Comparison of ENCODE assay signal across 9 cellular contexts in the genomic region with DNA sequence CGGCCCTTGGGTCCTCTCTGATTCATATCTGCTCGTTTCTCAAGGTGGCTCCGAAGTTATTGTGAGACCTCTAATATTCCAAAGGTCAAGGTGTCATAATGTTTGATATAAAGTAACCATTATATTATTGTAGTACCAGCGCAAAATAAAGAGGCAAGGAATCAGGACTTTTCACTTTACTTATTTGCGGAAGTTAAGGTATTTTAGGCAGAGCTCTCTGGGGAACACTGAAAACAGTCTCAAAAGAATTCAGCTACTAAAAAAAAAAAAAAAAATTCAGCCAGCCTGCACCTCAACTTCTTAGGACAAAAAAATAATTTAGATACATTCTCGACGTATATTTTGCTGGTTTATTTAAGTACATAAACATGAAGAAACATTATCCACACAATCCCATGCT. TPM values are rescaled to one million over a fixed set of nuclear protein-coding genes. Genes with fewer than 3 reads are reported as not detected.
DNase-seq lines count a peak whose midpoint lies in the region; TF ChIP-seq lines count a peak whose summit lies in the region.
"Had no signal": no experiment of that assay in that cellular context is flagged by ENCODE, and none has a peak within 500 bp of the region (broad histone marks: within the 10 kb centered on the region; RNA-seq: fewer than 3 reads in every experiment).

No MANE protein-coding gene starts in this region.

- H3K36me3 Mint-ChIP-seq in mesothelial cell of epicardium: peaks cover 2% of the 10 kb centered on the region

- no peaks in the 10 kb centered on the region for H3K27me3 ChIP-seq in ACC112 (ENCODE audit: insufficient read depth, low read length)
- H3K27me3 ChIP-seq in GM23248 (replicated peaks; ENCODE audit: insufficient read depth): no peaks in the 10 kb centered on the region
- no peaks in the 10 kb centered on the region for H3K27me3 ChIP-seq in ascending aorta
- H3K27me3 ChIP-seq in colonic mucosa: no peaks in the 10 kb centered on the region

- H3K9ac ChIP-seq in GM23248 (peak overlapping the region; percentile 97), colonic mucosa (ENCODE audit: low read depth in 2 of 2, low read length in 2 of 2) (peak overlapping the region in 1 of 2 donors; percentile 99)

- H3K4me3 Mint-ChIP-seq in mesothelial cell of epicardium: peak overlapping the region; percentile 98

- H3K36me3 ChIP-seq in ACC112 (ENCODE audit: insufficient read depth, low read length) (0 out of 2 replicates have a peak, but pooled peaks cover 11% of the 10 kb centered on the region), GM23248 (ENCODE audit: low read depth) (peaks cover 11% of the 10 kb centered on the region; the same call in 1 of the 2 replicates), ascending aorta (peaks cover 8 to 16% of the 10 kb centered on the region in 2 donors), colonic mucosa (peaks cover 7% of the 10 kb centered on the region)

- H3K9me3 ChIP-seq in GM23248 (ENCODE audit: low read depth): no peaks in the 10 kb centered on the region
- no peaks in the 10 kb centered on the region for H3K9me3 ChIP-seq in ascending aorta
- H3K9me3 ChIP-seq in colonic mucosa: no peaks in the 10 kb centered on the region

- intact Hi-C loops in ascending aorta (cut with DNase I) (no loop called here), colonic mucosa (cut with DNase I) (no loop called here)

- peak overlapping the region; percentile 99 for H3K4me2 ChIP-seq in GM23248 (ENCODE audit: unreplicated experiment)

- no peak for TF ChIP-seq CTCF in ascending aorta (IDR thresholded peaks at IDR 0.05)
- no peak for TF ChIP-seq CTCF in mesothelial cell of epicardium (IDR thresholded peaks at IDR 0.05; ENCODE audit: unreplicated experiment)
- TF ChIP-seq CTCF in colonic mucosa (IDR thresholded peaks at IDR 0.05): no peak

- H3K4me3 ChIP-seq in ACC112 (ENCODE audit: low read depth, low read length): peak overlapping the region; percentile 84
- peak overlapping the region; percentile 97 for H3K4me3 ChIP-seq in GM23248
- peak overlapping the region; percentile 55 to 78 for H3K4me3 ChIP-seq in ascending aorta
- no peak overlapping the region for H3K4me3 ChIP-seq in colonic mucosa

- no peaks in the 10 kb centered on the region for H3K9me2 ChIP-seq in GM23248 (ENCODE audit: insufficient read depth)

- H3K27ac ChIP-seq in ACC112 (ENCODE audit: low read depth, low read length) (peak overlapping the region; percentile 92; the same call in 1 of the 2 replicates), GM23248 (peak overlapping the region; percentile 92), ascending aorta (peak overlapping the region; percentile 91 to 96), colonic mucosa (no peak overlapping the region)

- H3K27ac Mint-ChIP-seq in mesothelial cell of epicardium: peak overlapping the region; percentile 100

- 40 to 49% methylated on average over 7 of the region's 7 CpGs for whole genome bisulfite sequencing in GM23248 (ENCODE audit: low coverage in 1 of 2, low lambda C conversion rate in 2 of 2, missing lambda C conversion rate in 2 of 2), 2 experiments

- H3K9me3 Mint-ChIP-seq in mesothelial cell of epicardium: no peaks in the 10 kb centered on the region

- no peak for DNase-seq in GM23248
- DNase-seq in ascending aorta (ENCODE audit: low spot score in 2 of 2): no peak
- no peak for DNase-seq in mesothelial cell of epicardium (ENCODE audit: low spot score in 2 of 2, unreplicated experiment in 2 of 2)
- DNase-seq in activated gamma-delta T cell (lab: John Stamatoyannopoulos, UW): no peak
- no peak for DNase-seq in OCI-M2 (lab: John Stamatoyannopoulos, UW; ENCODE audit: unreplicated experiment)
- no peak for DNase-seq in colonic mucosa
- DNase-seq in kidney glomerular epithelial cell (lab: John Stamatoyannopoulos, UW): no peak
- DNase-seq: NCI-H345 had no signal

- H3K27me3 Mint-ChIP-seq in mesothelial cell of epicardium (ENCODE audit: low read depth): no peaks in the 10 kb centered on the region

- H3K4me1 Mint-ChIP-seq in mesothelial cell of epicardium: peaks cover 58% of the 10 kb centered on the region

- H3K4me1 ChIP-seq in ACC112 (ENCODE audit: control insufficient read depth, insufficient read depth, low read length, unreplicated experiment): peaks cover 45% of the 10 kb centered on the region
- peaks cover 53% of the 10 kb centered on the region for H3K4me1 ChIP-seq in GM23248 (ENCODE audit: insufficient read depth)
- peaks cover 0 to 54% of the 10 kb centered on the region in 2 donors for H3K4me1 ChIP-seq in ascending aorta
- H3K4me1 ChIP-seq in colonic mucosa: peaks cover 3% of the 10 kb centered on the region

- H2AFZ ChIP-seq in ACC112 (ENCODE audit: low read length, unreplicated experiment) (no peak overlapping the region), GM23248 (no peak overlapping the region)

- no peaks in the 10 kb centered on the region for H4K20me1 ChIP-seq in GM23248 (ENCODE audit: insufficient read depth)

- H3F3A ChIP-seq in GM23248 (ENCODE audit: insufficient read depth): peaks cover 52% of the 10 kb centered on the region

- peaks cover 58% of the 10 kb centered on the region for H3K79me2 ChIP-seq in ACC112 (ENCODE audit: control insufficient read depth, insufficient read depth, low read length, unreplicated experiment)
- H3K79me2 ChIP-seq in GM23248 (ENCODE audit: insufficient read depth): peaks cover 84% of the 10 kb centered on the region

- in situ Hi-C loops in GM23248 (cut with MboI): loop anchor here (25.0 kb wide), 1 partner anchor 404 kb away; no protein-coding TSS in a partner anchor

RNA-seq across cellular contexts. Expression of gene OSER1, which starts 2.4 kb away (rescaled TPM):
- 29.5 and 36.2 TPM in 2 replicates for total RNA-seq in GM23248 (2014; rRNA removed; shearing (Covaris generic))
- 43.8 and 45.1 TPM in 2 replicates for polyA plus RNA-seq in GM23248 (2016; fragmentation: Nextera tagmentation; extraction: Ambion mirVana)
- total RNA-seq in ascending aorta (9.2 TPM), mesothelial cell of epicardium (31.3 to 31.7 TPM (median 31.5 TPM) in 3 replicates), colonic mucosa (10 to 100 TPM; 23.3 to 31.9 TPM)

RNA-seq across cellular contexts. Expression of gene JPH2, which starts 21.2 kb away (rescaled TPM):
- total RNA-seq in GM23248 (2014; rRNA removed; shearing (Covaris generic)): 7.8 and 9.7 TPM in 2 replicates
- polyA plus RNA-seq in GM23248 (2016; fragmentation: Nextera tagmentation; extraction: Ambion mirVana): 1.6 and 1.8 TPM in 2 replicates
- 86.7 TPM for total RNA-seq in ascending aorta
- 3.4 to 4.2 TPM (median 3.5 TPM) in 3 replicates for total RNA-seq in mesothelial cell of epicardium
- 10 to 100 TPM in 1 of 2 donors, 1 to 10 TPM in 1; 1.3 to 13.8 TPM for total RNA-seq in colonic mucosa

RNA-seq across cellular contexts. Expression of gene GDAP1L1, which starts 38.9 kb away (rescaled TPM):
- not detected in 2 replicates for total RNA-seq in GM23248 (2014; rRNA removed; shearing (Covaris generic))
- polyA plus RNA-seq in GM23248 (2016; fragmentation: Nextera tagmentation; extraction: Ambion mirVana): not detected in 2 replicates
- total RNA-seq in ascending aorta: not detected
- 0.16 to 0.54 TPM (median 0.40 TPM) in 3 replicates for total RNA-seq in mesothelial cell of epicardium
- total RNA-seq in colonic mucosa: not detected
